Comparison of ENCODE assay signal across 14 cellular contexts in genomic region chr4:28463184-28463690, GRCh38.
DNase-seq lines count a peak whose midpoint lies in the region; ATAC-seq and TF ChIP-seq lines count a peak whose summit lies in the region.
"Had no signal": no experiment of that assay in that cellular context is flagged by ENCODE, and none has a peak within 500 bp of the region (broad histone marks: within the 10 kb centered on the region; RNA-seq: fewer than 3 reads in every experiment).

No MANE protein-coding gene starts in this region.

- H3K9me2 ChIP-seq in GM23248 (ENCODE audit: insufficient read depth) (no peaks in the 10 kb centered on the region), PC-9 (ENCODE audit: insufficient read depth) (no peaks in the 10 kb centered on the region)

- peak overlapping the region; percentile 81 for H2AFZ ChIP-seq in GM23248
- H2AFZ ChIP-seq in PC-9 = peak overlapping the region; percentile 47; the same call in 1 of the 2 replicates
- peak overlapping the region; percentile 39 for H2AFZ ChIP-seq in osteoblast (ENCODE audit: low read length)

- TF ChIP-seq CTCF in PC-9 (conservative IDR thresholded peaks at IDR 0.05) (no peak), osteoblast (IDR thresholded peaks at IDR 0.05; ENCODE audit: extremely low read depth, low read depth, low read length) (no peak), heart right ventricle (IDR thresholded peaks at IDR 0.05) (no peak)

- H3K4me2 ChIP-seq in GM23248 (ENCODE audit: unreplicated experiment) (peak overlapping the region; percentile 21), PC-9 (no peak overlapping the region), osteoblast (ENCODE audit: insufficient read depth, low read length) (no peak overlapping the region)
- H3K4me2 ChIP-seq: BLaER1 had no signal

- no peaks in the 10 kb centered on the region for H3F3A ChIP-seq in GM23248 (ENCODE audit: insufficient read depth)
- no peaks in the 10 kb centered on the region for H3F3A ChIP-seq in PC-9 (ENCODE audit: insufficient read depth, low read depth)

- intact Hi-C loops in PC-9 (cut with micrococcal nuclease; ENCODE audit: unreplicated experiment) = no loop called here
- intact Hi-C loops in heart right ventricle (cut with DNase I) = no loop called here

- ATAC-seq in GM21367 (IDR thresholded peaks at IDR 0.05; ENCODE audit: unreplicated experiment) = no peak
- ATAC-seq in heart right ventricle = no peak

- DNase-seq in GM23248 (no peak), PC-9 (no peak), fibroblast of peridontal ligament (ENCODE audit: extremely low read depth) (peak; percentile 37), osteoblast (ENCODE audit: insufficient read length, low spot score, missing footprints) (no peak), NCI-H748 (lab: John Stamatoyannopoulos, UW; ENCODE audit: unreplicated experiment) (no peak), SK-N-DZ (ENCODE audit: low spot score) (no peak), heart right ventricle (no peak)
- DNase-seq: CD8-positive, alpha-beta memory T cell; MV-4-11; NCI-H2029; NCI-H2171 treated with DMSO at 0.1 percent for 48 hours had no signal

- POLR2A ChIA-PET in PC-9 (lab: Charles Lee; ENCODE audit: unreplicated experiment) = no interaction called here

- CTCF ChIA-PET in PC-9 (lab: Charles Lee) = no interaction called here

- no peak overlapping the region for H3K9ac ChIP-seq in GM23248
- H3K9ac ChIP-seq: BLaER1 had no signal

- no peaks in the 10 kb centered on the region for H3K79me2 ChIP-seq in GM23248 (ENCODE audit: insufficient read depth)
- no peaks in the 10 kb centered on the region for H3K79me2 ChIP-seq in PC-9 (ENCODE audit: low read depth)
- no peaks in the 10 kb centered on the region for H3K79me2 ChIP-seq in osteoblast (ENCODE audit: insufficient read depth, low read length)

- in situ Hi-C loops in GM23248 (cut with MboI) = no loop called here

- H3K9me3 ChIP-seq in GM23248 (ENCODE audit: low read depth) (no peaks in the 10 kb centered on the region), PC-9 (ENCODE audit: insufficient read depth, low read depth) (no peaks in the 10 kb centered on the region), osteoblast (ENCODE audit: low read depth, low read length) (no peaks in the 10 kb centered on the region), heart right ventricle (peaks cover 0 to 2% (median 0%) of the 10 kb centered on the region in 11 donors)
- H3K9me3 ChIP-seq: BLaER1 had no signal

- no peak overlapping the region for H3K4me3 ChIP-seq in GM23248
- H3K4me3 ChIP-seq in PC-9 = no peak overlapping the region
- no peak overlapping the region for H3K4me3 ChIP-seq in osteoblast (ENCODE audit: insufficient read depth, low read length)
- no peak overlapping the region for H3K4me3 ChIP-seq in heart right ventricle
- H3K4me3 ChIP-seq: BLaER1, SK-N-MC had no signal

- H3K27me3 ChIP-seq in GM23248 (replicated peaks; ENCODE audit: insufficient read depth) (no peaks in the 10 kb centered on the region), PC-9 (ENCODE audit: insufficient read depth, low read depth) (no peaks in the 10 kb centered on the region), osteoblast (ENCODE audit: insufficient read depth, low read length) (no peaks in the 10 kb centered on the region), heart right ventricle (no peaks in the 10 kb centered on the region)
- H3K27me3 ChIP-seq: BLaER1 had no signal

- H4K20me1 ChIP-seq in GM23248 (ENCODE audit: insufficient read depth) (no peaks in the 10 kb centered on the region), PC-9 (ENCODE audit: insufficient read depth) (no peaks in the 10 kb centered on the region), osteoblast (ENCODE audit: insufficient read depth, low read length) (no peaks in the 10 kb centered on the region)
- H4K20me1 ChIP-seq: BLaER1 had no signal

- H3K36me3 ChIP-seq in GM23248 (ENCODE audit: low read depth) (no peaks in the 10 kb centered on the region), PC-9 (ENCODE audit: low read depth) (no peaks in the 10 kb centered on the region), osteoblast (ENCODE audit: insufficient read depth, low read length) (no peaks in the 10 kb centered on the region), heart right ventricle (no peaks in the 10 kb centered on the region)
- H3K36me3 ChIP-seq: BLaER1 had no signal

- no TSS peak for BruUV-seq in PC-9 (replicated peaks; lab: Mats Ljungman, UMichigan)

- no peak overlapping the region for H3K27ac ChIP-seq in GM23248
- no peak overlapping the region for H3K27ac ChIP-seq in PC-9
- H3K27ac ChIP-seq in osteoblast (ENCODE audit: low read depth, low read length) = no peak overlapping the region
- no peak overlapping the region for H3K27ac ChIP-seq in heart right ventricle
- H3K27ac ChIP-seq: BLaER1, SK-N-MC had no signal

- H3K4me1 ChIP-seq in GM23248 (ENCODE audit: insufficient read depth) (no peaks in the 10 kb centered on the region; the same call in 1 of the 2 replicates), PC-9 (replicated peaks; ENCODE audit: insufficient read depth) (no peaks in the 10 kb centered on the region), osteoblast (ENCODE audit: insufficient read depth, low read length) (no peaks in the 10 kb centered on the region), heart right ventricle (no peaks in the 10 kb centered on the region)
- H3K4me1 ChIP-seq: BLaER1 had no signal

- WGBS in GM23248 (ENCODE audit: low coverage in 1 of 2, low lambda C conversion rate in 2 of 2, missing lambda C conversion rate in 2 of 2), 2 experiments = 4 to 5% methylated on average over 3 of the region's 3 CpGs
- 41 to 51% methylated on average over 3 of the region's 3 CpGs for whole genome bisulfite sequencing in heart right ventricle, 2 donors
